9 cellular contexts compared by ENCODE assay signal in genomic region chr3:184230081-184230602, GRCh38. TPM values are rescaled to one million over a fixed set of nuclear protein-coding genes. Genes with fewer than 3 reads are reported as not detected.
A peak's percentile ranks its signal among the peaks of the same experiment; 100 is the strongest.
DNase-seq lines count a peak whose midpoint lies in the region; ATAC-seq and TF ChIP-seq lines count a peak whose summit lies in the region.
"Had no signal": no experiment of that assay in that cellular context is flagged by ENCODE, and none has a peak within 500 bp of the region (broad histone marks: within the 10 kb centered on the region; RNA-seq: fewer than 3 reads in every experiment).

No MANE protein-coding gene starts in this region.

- peak overlapping the region; percentile 55 for H3K4me3 ChIP-seq in SJCRH30
- peak overlapping the region; percentile 62; the same call in 1 of the 2 replicates for H3K4me3 ChIP-seq in iPS-20b (ENCODE audit: low read length)
- peak overlapping the region; percentile 76 for H3K4me3 ChIP-seq in thoracic aorta
- peak overlapping the region in 1 of 2 donors; percentile 51 for H3K4me3 ChIP-seq in CD4-positive, alpha-beta memory T cell (ENCODE audit: low read length in 2 of 2)

- H3K27me3 ChIP-seq in SJCRH30, result 0 out of 2 replicates have a peak, but pooled peaks cover 4% of the 10 kb centered on the region
- H3K27me3 ChIP-seq in iPS-20b (ENCODE audit: insufficient read depth, low read length), result peaks cover 85% of the 10 kb centered on the region
- peaks cover 22% of the 10 kb centered on the region for H3K27me3 ChIP-seq in thoracic aorta (replicated peaks; ENCODE audit: insufficient read depth)
- peaks cover 40% of the 10 kb centered on the region for H3K27me3 ChIP-seq in CD4-positive, alpha-beta memory T cell (ENCODE audit: insufficient read depth, low read length)

- no peaks in the 10 kb centered on the region for H3K9me3 Mint-ChIP-seq in activated CD8-positive, alpha-beta T cell treated with anti-CD3 and anti-CD28 coated beads for 36 hours
- H3K9me3 Mint-ChIP-seq in activated CD8-positive, alpha-beta T cell treated with anti-CD3 and anti-CD28 coated beads, Interleukin-2, amount 10 ng/mL, durations not matched to agents 7 days and 5 days (ENCODE audit: insufficient read depth), result no peaks in the 10 kb centered on the region
- H3K9me3 Mint-ChIP-seq in CD4-positive, alpha-beta memory T cell, result peaks cover 0 to 2% (median 0%) of the 10 kb centered on the region in 8 donors
- H3K9me3 Mint-ChIP-seq: CD4-positive, CD25-positive, alpha-beta regulatory T cell had no signal

- no peak for TF ChIP-seq CTCF in activated CD8-positive, alpha-beta T cell treated with anti-CD3 and anti-CD28 coated beads for 36 hours (IDR thresholded peaks at IDR 0.05)
- no peak for TF ChIP-seq CTCF in thoracic aorta (IDR thresholded peaks at IDR 0.05)

- H3K27ac ChIP-seq in SJCRH30 (no peak overlapping the region), iPS-20b (ENCODE audit: low read length) (no peak overlapping the region), thoracic aorta (no peak overlapping the region)
- no peak overlapping the region for H3K27ac ChIP-seq in CD4-positive, alpha-beta memory T cell (ENCODE audit: low read depth, low read length)

- POLR2A ChIA-PET in activated CD8-positive, alpha-beta T cell treated with anti-CD3 and anti-CD28 coated beads for 36 hours (lab: Charles Lee), result interaction anchor here (0.8 to 3.1 kb wide), 5 partner anchors 10 to 62 kb away, joined by 3 to 9 read pairs (median 5); partner anchors contain the start of genes CAMK2N2 and EEF1AKMT4
- POLR2A ChIA-PET in activated CD8-positive, alpha-beta T cell treated with anti-CD3 and anti-CD28 coated beads, Interleukin-2, amount 10 ng/mL, durations not matched to agents 7 days and 5 days (lab: Charles Lee), result no interaction called here
- POLR2A ChIA-PET in CD4-positive, alpha-beta memory T cell (lab: Charles Lee; ENCODE audit: partially characterized antibody), result interaction anchor here (1.2 kb wide), 1 partner anchor 20 kb away, joined by 4 read pairs; the partner anchor contains the start of gene EEF1AKMT4

- no peak for DNase-seq in activated CD8-positive, alpha-beta T cell treated with anti-CD3 and anti-CD28 coated beads for 36 hours
- DNase-seq in activated CD8-positive, alpha-beta T cell treated with anti-CD3 and anti-CD28 coated beads, Interleukin-2, amount 10 ng/mL, durations not matched to agents 7 days and 5 days, result no peak
- DNase-seq in SJCRH30 (peak in 1 of 2 experiments; percentile 25), thoracic aorta (ENCODE audit: low spot score) (no peak), HPDE6-E6E7 (ENCODE audit: extremely low spot score) (no peak)
- DNase-seq in CD4-positive, alpha-beta memory T cell, result no peak

- ATAC-seq in activated CD8-positive, alpha-beta T cell treated with anti-CD3 and anti-CD28 coated beads for 36 hours, result no peak
- ATAC-seq in activated CD8-positive, alpha-beta T cell treated with anti-CD3 and anti-CD28 coated beads, Interleukin-2, amount 10 ng/mL, durations not matched to agents 7 days and 5 days, result no peak
- ATAC-seq in thoracic aorta (ENCODE audit: insufficient number of reproducible peaks, low FRiP score, low read depth) (no peak), HG03280 (IDR thresholded peaks at IDR 0.05; ENCODE audit: unreplicated experiment) (no peak)

- CTCF ChIA-PET in activated CD8-positive, alpha-beta T cell treated with anti-CD3 and anti-CD28 coated beads for 36 hours (lab: Charles Lee), result interaction anchor here (0.7 to 5.1 kb wide), 7 partner anchors 13 to 346 kb away, joined by 3 to 67 read pairs (median 4); partner anchors contain the start of genes EEF1AKMT4 and PARL
- CTCF ChIA-PET in activated CD8-positive, alpha-beta T cell treated with anti-CD3 and anti-CD28 coated beads, Interleukin-2, amount 10 ng/mL, durations not matched to agents 7 days and 5 days (lab: Charles Lee), result interaction anchor here (0.9 to 4.9 kb wide), 2 partner anchors 20 to 26 kb away, joined by 5 to 45 read pairs; partner anchors contain the start of gene EEF1AKMT4
- CTCF ChIA-PET in CD4-positive, alpha-beta memory T cell (lab: Charles Lee; ENCODE audit: partially characterized antibody), result interaction anchor here (1.0 to 5.4 kb wide), 6 partner anchors 13 to 124 kb away, joined by 3 to 76 read pairs (median 3); partner anchors contain the start of gene EEF1AKMT4

- H3K27me3 Mint-ChIP-seq in activated CD8-positive, alpha-beta T cell treated with anti-CD3 and anti-CD28 coated beads for 36 hours, result peaks cover 36% of the 10 kb centered on the region
- peaks cover 47% of the 10 kb centered on the region for H3K27me3 Mint-ChIP-seq in activated CD8-positive, alpha-beta T cell treated with anti-CD3 and anti-CD28 coated beads, Interleukin-2, amount 10 ng/mL, durations not matched to agents 7 days and 5 days (ENCODE audit: low read depth)
- peaks cover 43 to 45% of the 10 kb centered on the region in 2 donors for H3K27me3 Mint-ChIP-seq in CD4-positive, alpha-beta memory T cell

- H3K4me3 Mint-ChIP-seq in activated CD8-positive, alpha-beta T cell treated with anti-CD3 and anti-CD28 coated beads for 36 hours, result peak overlapping the region; percentile 54
- H3K4me3 Mint-ChIP-seq in activated CD8-positive, alpha-beta T cell treated with anti-CD3 and anti-CD28 coated beads, Interleukin-2, amount 10 ng/mL, durations not matched to agents 7 days and 5 days, result no peak overlapping the region
- peak overlapping the region in 1 of 8 donors; percentile 73 for H3K4me3 Mint-ChIP-seq in CD4-positive, alpha-beta memory T cell

- peaks cover 17% of the 10 kb centered on the region; the same call in 1 of the 2 replicates for H3K4me1 ChIP-seq in SJCRH30
- H3K4me1 ChIP-seq in iPS-20b (ENCODE audit: insufficient read depth, low read length), result no peaks in the 10 kb centered on the region
- peaks cover 12 to 18% of the 10 kb centered on the region in 2 donors for H3K4me1 ChIP-seq in thoracic aorta (ENCODE audit: control insufficient read depth in 1 of 2, low read depth in 2 of 2)
- H3K4me1 ChIP-seq in CD4-positive, alpha-beta memory T cell (ENCODE audit: insufficient read depth, low read length), result peaks cover 11% of the 10 kb centered on the region

- H3K9ac ChIP-seq in iPS-20b (ENCODE audit: low read depth, low read length), result no peak overlapping the region

- H3K9me3 ChIP-seq in SJCRH30 (replicated peaks) (no peaks in the 10 kb centered on the region), iPS-20b (ENCODE audit: insufficient read depth, low read depth, low read length) (no peaks in the 10 kb centered on the region), thoracic aorta (no peaks in the 10 kb centered on the region)
- no peaks in the 10 kb centered on the region for H3K9me3 ChIP-seq in CD4-positive, alpha-beta memory T cell (ENCODE audit: control insufficient read depth in 1 of 2, low read length in 2 of 2)

- H3K36me3 ChIP-seq in SJCRH30 (no peaks in the 10 kb centered on the region), iPS-20b (ENCODE audit: insufficient read depth, low read depth, low read length) (no peaks in the 10 kb centered on the region), thoracic aorta (no peaks in the 10 kb centered on the region)
- no peaks in the 10 kb centered on the region for H3K36me3 ChIP-seq in CD4-positive, alpha-beta memory T cell (ENCODE audit: insufficient read depth, low read length)

- H3K4me1 Mint-ChIP-seq in activated CD8-positive, alpha-beta T cell treated with anti-CD3 and anti-CD28 coated beads for 36 hours (ENCODE audit: low read depth), result peaks cover 11% of the 10 kb centered on the region
- H3K4me1 Mint-ChIP-seq in activated CD8-positive, alpha-beta T cell treated with anti-CD3 and anti-CD28 coated beads, Interleukin-2, amount 10 ng/mL, durations not matched to agents 7 days and 5 days (ENCODE audit: low read depth), result peaks cover 9% of the 10 kb centered on the region
- peaks cover 5 to 17% (median 7%) of the 10 kb centered on the region in 4 donors for H3K4me1 Mint-ChIP-seq in CD4-positive, alpha-beta memory T cell

- no peak overlapping the region for H3K27ac Mint-ChIP-seq in activated CD8-positive, alpha-beta T cell treated with anti-CD3 and anti-CD28 coated beads for 36 hours
- no peak overlapping the region for H3K27ac Mint-ChIP-seq in activated CD8-positive, alpha-beta T cell treated with anti-CD3 and anti-CD28 coated beads, Interleukin-2, amount 10 ng/mL, durations not matched to agents 7 days and 5 days
- no peak overlapping the region for H3K27ac Mint-ChIP-seq in CD4-positive, alpha-beta memory T cell

- no peaks in the 10 kb centered on the region for H3K36me3 Mint-ChIP-seq in activated CD8-positive, alpha-beta T cell treated with anti-CD3 and anti-CD28 coated beads for 36 hours (ENCODE audit: low read depth)
- no peaks in the 10 kb centered on the region for H3K36me3 Mint-ChIP-seq in activated CD8-positive, alpha-beta T cell treated with anti-CD3 and anti-CD28 coated beads, Interleukin-2, amount 10 ng/mL, durations not matched to agents 7 days and 5 days (ENCODE audit: low read depth)
- no peaks in the 10 kb centered on the region for H3K36me3 Mint-ChIP-seq in CD4-positive, alpha-beta memory T cell
- H3K36me3 Mint-ChIP-seq: CD4-positive, CD25-positive, alpha-beta regulatory T cell had no signal

- intact Hi-C loops in activated CD8-positive, alpha-beta T cell treated with anti-CD3 and anti-CD28 coated beads for 36 hours (cut with micrococcal nuclease), result no loop called here
- intact Hi-C loops in CD4-positive, alpha-beta memory T cell (cut with micrococcal nuclease), result no loop called here

RNA-seq across cellular contexts. Expression of gene VWA5B2, which starts 0.8 kb away (rescaled TPM):
- total RNA-seq in activated CD8-positive, alpha-beta T cell treated with anti-CD3 and anti-CD28 coated beads for 36 hours, result not detected
- total RNA-seq in activated CD8-positive, alpha-beta T cell treated with anti-CD3 and anti-CD28 coated beads, Interleukin-2, amount 10 ng/mL, durations not matched to agents 7 days and 5 days, result not detected
- total RNA-seq in SJCRH30 (2014; rRNA removed; shearing (Covaris generic)), result 0.51 and 1.0 TPM in 2 replicates
- total RNA-seq in thoracic aorta, result not detected
- not detected for total RNA-seq in CD4-positive, alpha-beta memory T cell
- under 1 TPM in 1 of 2 donors, not detected in 1; 0.38 TPM for polyA plus RNA-seq in CD4-positive, alpha-beta memory T cell
- total RNA-seq: CD4-positive, CD25-positive, alpha-beta regulatory T cell had no signal

RNA-seq across cellular contexts. Expression of gene ALG3, which starts 18.6 kb away (rescaled TPM):
- total RNA-seq in activated CD8-positive, alpha-beta T cell treated with anti-CD3 and anti-CD28 coated beads for 36 hours, result 10 to 100 TPM; 40.0 to 44.5 TPM
- 10 to 100 TPM; 38.1 to 43.8 TPM for total RNA-seq in activated CD8-positive, alpha-beta T cell treated with anti-CD3 and anti-CD28 coated beads, Interleukin-2, amount 10 ng/mL, durations not matched to agents 7 days and 5 days
- 37.0 and 38.2 TPM in 2 replicates for total RNA-seq in SJCRH30 (2014; rRNA removed; shearing (Covaris generic))
- total RNA-seq in thoracic aorta, result 10 to 100 TPM; 52.0 to 55.0 TPM
- 10 to 100 TPM; 37.5 to 40.6 TPM for total RNA-seq in CD4-positive, alpha-beta memory T cell
- 10 to 100 TPM; 56.5 to 67.8 TPM for polyA plus RNA-seq in CD4-positive, alpha-beta memory T cell

RNA-seq across cellular contexts. Expression of gene EEF1AKMT4, which starts 19.3 kb away (rescaled TPM):
- total RNA-seq in activated CD8-positive, alpha-beta T cell treated with anti-CD3 and anti-CD28 coated beads for 36 hours, result 1 to 10 TPM; 7.8 to 8.7 TPM
- 1 to 10 TPM; 4.5 to 4.7 TPM for total RNA-seq in activated CD8-positive, alpha-beta T cell treated with anti-CD3 and anti-CD28 coated beads, Interleukin-2, amount 10 ng/mL, durations not matched to agents 7 days and 5 days
- 5.4 and 5.5 TPM in 2 replicates for total RNA-seq in SJCRH30 (2014; rRNA removed; shearing (Covaris generic))
- total RNA-seq in thoracic aorta, result 1 to 10 TPM; 3.8 to 4.0 TPM
- total RNA-seq in CD4-positive, alpha-beta memory T cell, result 1 to 10 TPM; 1.7 to 2.1 TPM
- 1 to 10 TPM; 3.8 to 4.6 TPM for polyA plus RNA-seq in CD4-positive, alpha-beta memory T cell

RNA-seq across cellular contexts. Expression of gene CAMK2N2, which starts 31.2 kb away (rescaled TPM):
- under 1 TPM; 0.18 to 0.22 TPM for total RNA-seq in activated CD8-positive, alpha-beta T cell treated with anti-CD3 and anti-CD28 coated beads for 36 hours
- total RNA-seq in activated CD8-positive, alpha-beta T cell treated with anti-CD3 and anti-CD28 coated beads, Interleukin-2, amount 10 ng/mL, durations not matched to agents 7 days and 5 days, result not detected
- total RNA-seq in SJCRH30 (2014; rRNA removed; shearing (Covaris generic)), result 4.0 and 6.0 TPM in 2 replicates
- total RNA-seq in thoracic aorta, result not detected
- under 1 TPM in 1 of 2 experiments, not detected in 1; 0.25 TPM for total RNA-seq in CD4-positive, alpha-beta memory T cell
- not detected for polyA plus RNA-seq in CD4-positive, alpha-beta memory T cell
- polyA plus RNA-seq: CD4-positive, CD25-positive, alpha-beta regulatory T cell had no signal

RNA-seq across cellular contexts. Expression of gene ABCF3, which starts 44.1 kb away (rescaled TPM):
- 10 to 100 TPM; 61.3 to 68.7 TPM for total RNA-seq in activated CD8-positive, alpha-beta T cell treated with anti-CD3 and anti-CD28 coated beads for 36 hours
- 10 to 100 TPM; 56.6 to 57.8 TPM for total RNA-seq in activated CD8-positive, alpha-beta T cell treated with anti-CD3 and anti-CD28 coated beads, Interleukin-2, amount 10 ng/mL, durations not matched to agents 7 days and 5 days
- total RNA-seq in SJCRH30 (2014; rRNA removed; shearing (Covaris generic)), result 29.4 and 32.6 TPM in 2 replicates
- total RNA-seq in thoracic aorta, result 10 to 100 TPM; 50.2 to 62.1 TPM
- 100 to 1,000 TPM; 122 to 124 TPM for total RNA-seq in CD4-positive, alpha-beta memory T cell
- 10 to 100 TPM; 32.0 to 55.1 TPM for polyA plus RNA-seq in CD4-positive, alpha-beta memory T cell
